ENCODE assay signal across 11 cellular contexts in the genomic region with DNA sequence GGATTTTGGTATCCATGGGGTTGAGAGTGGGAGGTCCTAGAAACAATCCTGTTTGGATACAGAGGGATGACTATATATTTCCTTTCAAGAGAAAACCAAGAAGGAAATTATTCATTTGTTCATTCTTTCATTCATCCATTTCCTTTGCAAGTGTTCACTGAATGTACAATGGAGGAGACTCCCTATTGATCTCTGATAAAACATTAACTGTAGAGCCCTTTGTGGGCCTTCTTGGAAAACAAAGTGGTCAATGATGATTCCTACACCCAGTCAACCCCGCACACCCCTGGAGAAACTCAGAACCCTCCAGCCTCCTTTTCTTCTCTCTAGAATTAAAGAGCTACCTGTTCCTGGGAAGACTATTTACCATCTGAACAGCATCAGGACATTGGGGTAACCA.
"Had no signal": no experiment of that assay in that cellular context is flagged by ENCODE, and none has a peak within 500 bp of the region (broad histone marks: within the 10 kb centered on the region; RNA-seq: fewer than 3 reads in every experiment).

No MANE protein-coding gene starts in this region.

- H2AFZ ChIP-seq: GM23248, GM23338 had no signal

- H3K4me1 ChIP-seq: HAP-1 had no signal

- H3K36me3 ChIP-seq: HAP-1 had no signal

- ATAC-seq: GM23338, HCT116 had no signal

- H3K4me2 ChIP-seq: GM23338 had no signal

- FAIRE-seq: H1, H54 had no signal

- H3K9me3 ChIP-seq: HAP-1 had no signal

- H3K9ac ChIP-seq: GM23248 had no signal

- H3K4me3 ChIP-seq: GM23248, GM23338, HAP-1 had no signal

- H3K27ac ChIP-seq: GM23248 had no signal

- DNase-seq: GM23248, GOT3, H7, H9, HCEC 1CT, HFFc6 had no signal
